8 cellular contexts compared by ENCODE assay signal in the genomic region with DNA sequence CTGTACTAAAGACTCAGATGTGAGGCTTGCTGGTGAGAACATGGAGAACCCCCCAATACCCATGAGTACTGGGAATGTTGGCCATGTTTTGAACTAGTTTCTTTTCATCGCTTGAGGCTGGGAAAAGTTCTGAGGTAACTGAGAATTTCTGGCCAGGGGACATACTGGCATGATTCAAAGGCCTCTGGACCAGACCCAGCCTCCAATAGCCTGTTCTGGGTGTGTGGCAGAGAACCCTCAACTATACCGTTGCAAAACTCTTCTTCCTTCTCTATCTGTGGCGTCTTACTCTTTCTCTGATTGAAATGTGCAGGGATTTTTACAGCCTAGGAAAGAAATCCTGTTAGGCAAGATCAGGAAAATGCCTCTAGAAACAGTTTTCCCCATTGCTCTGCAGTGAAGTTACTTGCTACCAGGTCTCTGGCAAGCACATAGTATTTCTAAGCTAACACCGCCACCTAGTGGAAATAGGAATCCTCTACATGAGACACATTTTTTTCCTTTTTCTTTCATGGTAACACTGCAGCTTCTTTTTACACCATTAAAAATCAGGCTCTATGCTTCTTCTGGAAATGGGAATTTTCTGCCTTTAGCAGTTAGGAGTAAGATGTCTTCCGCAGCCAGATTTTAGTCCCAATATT.
DNase-seq lines count a peak whose midpoint lies in the region; ATAC-seq and TF ChIP-seq lines count a peak whose summit lies in the region.

No MANE protein-coding gene starts in this region.

- no peaks in the 10 kb centered on the region for H3K4me1 ChIP-seq in neural progenitor cell

- H3K36me3 ChIP-seq in H7 (replicated peaks; ENCODE audit: control insufficient read depth, insufficient read depth, low read length) (no peaks in the 10 kb centered on the region), neural progenitor cell (no peaks in the 10 kb centered on the region)

- no peaks in the 10 kb centered on the region for H3F3A ChIP-seq in neural progenitor cell (ENCODE audit: low read depth)

- H3K27me3 ChIP-seq in H7 (ENCODE audit: control insufficient read depth, insufficient read depth, low read length) (no peaks in the 10 kb centered on the region), neural progenitor cell (no peaks in the 10 kb centered on the region)

- no peaks in the 10 kb centered on the region for H3K27me3 Mint-ChIP-seq in activated CD8-positive, alpha-beta memory T cell treated with anti-CD3 and anti-CD28 coated beads, Interleukin-2, amount 10 ng/mL, durations not matched to agents 7 days and 5 days
- H3K27me3 Mint-ChIP-seq in neural progenitor cell (ENCODE audit: insufficient read depth, low read depth), result no peaks in the 10 kb centered on the region
- no peaks in the 10 kb centered on the region for H3K27me3 Mint-ChIP-seq in activated T-helper 17 cell treated with anti-CD3 and anti-CD28 coated beads, Interleukin-2, amount 50 U/mL, for 72 hours

- H3K27ac ChIP-seq in neural progenitor cell, result no peak overlapping the region

- no peak overlapping the region for H3K4me2 ChIP-seq in neural progenitor cell

- no peaks in the 10 kb centered on the region for H4K20me1 ChIP-seq in neural progenitor cell (ENCODE audit: low read depth)

- no peak overlapping the region for H2AFZ ChIP-seq in neural progenitor cell (replicated peaks)

- H3K36me3 Mint-ChIP-seq in activated CD8-positive, alpha-beta memory T cell treated with anti-CD3 and anti-CD28 coated beads, Interleukin-2, amount 10 ng/mL, durations not matched to agents 7 days and 5 days, result no peaks in the 10 kb centered on the region
- peaks cover 6% of the 10 kb centered on the region for H3K36me3 Mint-ChIP-seq in neural progenitor cell
- H3K36me3 Mint-ChIP-seq in activated T-helper 17 cell treated with anti-CD3 and anti-CD28 coated beads, Interleukin-2, amount 50 U/mL, for 72 hours (ENCODE audit: low read depth), result no peaks in the 10 kb centered on the region

- H3K9me3 Mint-ChIP-seq in activated CD8-positive, alpha-beta memory T cell treated with anti-CD3 and anti-CD28 coated beads, Interleukin-2, amount 10 ng/mL, durations not matched to agents 7 days and 5 days (ENCODE audit: low read depth), result no peaks in the 10 kb centered on the region
- H3K9me3 Mint-ChIP-seq in neural progenitor cell, result peaks cover 3% of the 10 kb centered on the region
- H3K9me3 Mint-ChIP-seq in activated T-helper 17 cell treated with anti-CD3 and anti-CD28 coated beads, Interleukin-2, amount 50 U/mL, for 72 hours, result no peaks in the 10 kb centered on the region

- peak; percentile 47 for ATAC-seq in activated CD8-positive, alpha-beta memory T cell treated with anti-CD3 and anti-CD28 coated beads, Interleukin-2, amount 10 ng/mL, durations not matched to agents 7 days and 5 days
- ATAC-seq in activated T-helper 17 cell treated with anti-CD3 and anti-CD28 coated beads, Interleukin-2, amount 50 U/mL, for 72 hours (replicated peaks), result no peak

- no peaks in the 10 kb centered on the region for H3K4me1 Mint-ChIP-seq in activated CD8-positive, alpha-beta memory T cell treated with anti-CD3 and anti-CD28 coated beads, Interleukin-2, amount 10 ng/mL, durations not matched to agents 7 days and 5 days
- H3K4me1 Mint-ChIP-seq in neural progenitor cell, result no peaks in the 10 kb centered on the region
- no peaks in the 10 kb centered on the region for H3K4me1 Mint-ChIP-seq in activated T-helper 17 cell treated with anti-CD3 and anti-CD28 coated beads, Interleukin-2, amount 50 U/mL, for 72 hours

- H3K9me3 ChIP-seq in neural progenitor cell (ENCODE audit: low read depth), result no peaks in the 10 kb centered on the region

- H3K27ac Mint-ChIP-seq in activated CD8-positive, alpha-beta memory T cell treated with anti-CD3 and anti-CD28 coated beads, Interleukin-2, amount 10 ng/mL, durations not matched to agents 7 days and 5 days, result no peak overlapping the region
- H3K27ac Mint-ChIP-seq in neural progenitor cell, result no peak overlapping the region
- no peak overlapping the region for H3K27ac Mint-ChIP-seq in activated T-helper 17 cell treated with anti-CD3 and anti-CD28 coated beads, Interleukin-2, amount 50 U/mL, for 72 hours

- DNase-seq in activated CD8-positive, alpha-beta memory T cell treated with anti-CD3 and anti-CD28 coated beads, Interleukin-2, amount 10 ng/mL, durations not matched to agents 7 days and 5 days, result no peak
- no peak for DNase-seq in activated CD8-positive, alpha-beta memory T cell treated with anti-CD3 and anti-CD28 coated beads, Interleukin-2, amount 50 U/mL, for 48 hours
- DNase-seq in H7 (peak; percentile 68), NCI-H1436 (lab: John Stamatoyannopoulos, UW) (peak; percentile 56), T1000 (lab: John Stamatoyannopoulos, UW) (peak; percentile 1), fibroblast of pulmonary artery (ENCODE audit: low read depth) (peak; percentile 75), neural progenitor cell (ENCODE audit: low spot score) (peak; percentile 81)

- peak; percentile 52 for TF ChIP-seq CTCF in fibroblast of pulmonary artery (IDR thresholded peaks at IDR 0.05; ENCODE audit: low read length, missing control alignments)
- TF ChIP-seq CTCF in neural progenitor cell (IDR thresholded peaks at IDR 0.05), result peak; percentile 78

- CTCF ChIA-PET in activated CD8-positive, alpha-beta memory T cell treated with anti-CD3 and anti-CD28 coated beads, Interleukin-2, amount 10 ng/mL, durations not matched to agents 7 days and 5 days (lab: Charles Lee), result interaction anchor here (0.6 to 1.1 kb wide), 3 partner anchors 276 to 278 kb away, joined by 3 read pairs; no protein-coding TSS in a partner anchor

- H3K79me2 ChIP-seq in neural progenitor cell (ENCODE audit: low read depth), result no peaks in the 10 kb centered on the region

- H3K9ac ChIP-seq in neural progenitor cell, result no peak overlapping the region

- H3K4me3 ChIP-seq in H7 (ENCODE audit: insufficient read depth, low read depth, low read length) (no peak overlapping the region), fibroblast of pulmonary artery (replicated peaks; ENCODE audit: low read depth, low read length) (no peak overlapping the region), neural progenitor cell (no peak overlapping the region)

- no peak overlapping the region for H3K4me3 Mint-ChIP-seq in activated CD8-positive, alpha-beta memory T cell treated with anti-CD3 and anti-CD28 coated beads, Interleukin-2, amount 10 ng/mL, durations not matched to agents 7 days and 5 days
- H3K4me3 Mint-ChIP-seq in neural progenitor cell, result no peak overlapping the region
- no peak overlapping the region for H3K4me3 Mint-ChIP-seq in activated T-helper 17 cell treated with anti-CD3 and anti-CD28 coated beads, Interleukin-2, amount 50 U/mL, for 72 hours

Comparison
In these comparisons a context has a peak if more than half of its experiments do, and no peak if none do; other contexts are left out.
1. DNase-seq: peak in H7 (single experiment), NCI-H1436 (single experiment), T1000 (single experiment), fibroblast of pulmonary artery (single experiment) and neural progenitor cell (single experiment); none in activated CD8-positive, alpha-beta memory T cell treated with anti-CD3 and anti-CD28 coated beads, Interleukin-2, amount 10 ng/mL, durations not matched to agents 7 days and 5 days (single experiment) and activated CD8-positive, alpha-beta memory T cell treated with anti-CD3 and anti-CD28 coated beads, Interleukin-2, amount 50 U/mL, for 48 hours (single experiment).